In the genomic region with DNA sequence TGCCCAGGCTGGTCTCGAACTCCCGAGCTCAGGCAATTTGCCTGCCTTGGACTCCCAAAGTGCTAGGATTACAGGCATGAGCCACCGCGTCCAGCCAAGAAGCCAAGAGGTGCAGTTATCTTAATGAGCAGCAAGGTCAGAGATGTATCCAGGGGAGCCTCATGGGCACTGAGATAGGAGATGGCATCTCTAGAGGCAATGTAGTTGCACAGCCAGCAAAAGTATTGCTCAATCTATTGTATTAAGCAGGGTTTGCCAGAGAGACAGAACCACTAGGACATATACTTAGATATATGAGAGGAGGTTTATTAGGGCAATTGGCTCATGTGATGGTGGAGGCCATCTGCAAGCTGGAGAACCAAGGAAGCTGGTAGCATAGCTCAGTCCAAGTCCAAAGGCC, we compare ENCODE assay signal across 27 cellular contexts. TPM values are rescaled to one million over a fixed set of nuclear protein-coding genes. Genes with fewer than 3 reads are reported as not detected.
A peak's percentile ranks its signal among the peaks of the same experiment; 100 is the strongest.
DNase-seq lines count a peak whose midpoint lies in the region; ATAC-seq, FAIRE-seq and TF ChIP-seq lines count a peak whose summit lies in the region.
"Had no signal": no experiment of that assay in that cellular context is flagged by ENCODE, and none has a peak within 500 bp of the region (broad histone marks: within the 10 kb centered on the region; RNA-seq: fewer than 3 reads in every experiment).

No MANE protein-coding gene starts in this region.

- no peak for TF ChIP-seq POLR2A in prostate gland (IDR thresholded peaks at IDR 0.05)

- DNase-seq in NOMO-1 (lab: John Stamatoyannopoulos, UW; ENCODE audit: unreplicated experiment in 2 of 2): peak; percentile 34 to 39
- DNase-seq in NOMO-1 treated with dmso at 0.1 percent for 144 hours (lab: John Stamatoyannopoulos, UW; ENCODE audit: unreplicated experiment): no peak
- DNase-seq in stimulated activated naive CD8-positive, alpha-beta T cell treated with anti-CD3 and anti-CD28 coated beads, Interleukin-15, amount 100 ng/mL, for 72 hours: no peak
- no peak for DNase-seq in stimulated activated naive CD8-positive, alpha-beta T cell treated with anti-CD3 and anti-CD28 coated beads, Interleukin-15, Interleukin-2, amounts not matched to agents 100 U/mL and 50 U/mL, for 24 hours
- no peak for DNase-seq in astrocyte (ENCODE audit: low read depth)
- no peak for DNase-seq in stimulated activated naive B cell treated with anti-CD40 and anti-IgM and Interleukin-4, amounts not matched to agents 10 μg/mL and 1 μg/mL and 100 μg/mL, for 72 hours
- DNase-seq in prostate gland (ENCODE audit: low spot score): no peak
- no peak for DNase-seq in GM13976 (ENCODE audit: low spot score)
- DNase-seq: 8988T; C1 segment of cervical spinal cord; Calu3; CD8-positive, alpha-beta memory T cell; DMS153; GOT3; HCEC 1CT; Karpas-422; NCI-H1105; NCI-H146; NCI-H2029; NCI-H345; NCI-H524; NCI-H774; NK-92 treated with Interleukin-12 subunit alpha and Interleukin-12 subunit beta, amount 100 ng/mL, for 24 hours had no signal

- no peaks in the 10 kb centered on the region for H3K9me3 ChIP-seq in astrocyte (ENCODE audit: insufficient read depth, low read depth, low read length)
- H3K9me3 ChIP-seq in prostate gland: no peaks in the 10 kb centered on the region

- H3K4me3 ChIP-seq in astrocyte (ENCODE audit: insufficient read depth, low read depth, low read length) (no peak overlapping the region), prostate gland (no peak overlapping the region)

- no peak for FAIRE-seq in astrocyte (lab: Jason Lieb, UNC)
- FAIRE-seq: GM12892, GM18507, HTR-8/SVneo had no signal

- H3K27me3 Mint-ChIP-seq in stimulated activated naive CD8-positive, alpha-beta T cell treated with anti-CD3 and anti-CD28 coated beads, Interleukin-15, amount 100 ng/mL, for 72 hours: no peaks in the 10 kb centered on the region
- H3K27me3 Mint-ChIP-seq in astrocyte (ENCODE audit: low read depth, unreplicated experiment): peaks cover 23% of the 10 kb centered on the region
- H3K27me3 Mint-ChIP-seq in stimulated activated naive B cell treated with anti-CD40 and anti-IgM and Interleukin-4, amounts not matched to agents 10 μg/mL and 1 μg/mL and 100 μg/mL, for 72 hours: peaks cover 0 to 3% of the 10 kb centered on the region in 2 donors
- H3K27me3 Mint-ChIP-seq: CD8-positive, alpha-beta memory T cell; IgD-negative memory B cell had no signal

- H3K4me1 ChIP-seq in astrocyte (ENCODE audit: insufficient read depth, low read length): no peaks in the 10 kb centered on the region
- no peaks in the 10 kb centered on the region for H3K4me1 ChIP-seq in prostate gland (replicated peaks)

- H3K9ac ChIP-seq in astrocyte (ENCODE audit: low read length): no peak overlapping the region

- H2AFZ ChIP-seq in astrocyte (ENCODE audit: low read depth, low read length): no peak overlapping the region

- peak; percentile 16 for ATAC-seq in stimulated activated naive CD8-positive, alpha-beta T cell treated with anti-CD3 and anti-CD28 coated beads, Interleukin-15, amount 100 ng/mL, for 72 hours
- no peak for ATAC-seq in stimulated activated naive CD8-positive, alpha-beta T cell treated with anti-CD3 and anti-CD28 coated beads, Interleukin-15, Interleukin-2, amounts not matched to agents 100 U/mL and 50 U/mL, for 24 hours
- ATAC-seq in stimulated activated naive B cell treated with anti-CD40 and anti-IgM and Interleukin-4, amounts not matched to agents 10 μg/mL and 1 μg/mL and 100 μg/mL, for 72 hours (replicated peaks): no peak

- WGBS in prostate gland: 90% methylated on average over 4 of the region's 4 CpGs

- no peaks in the 10 kb centered on the region for H3K9me3 Mint-ChIP-seq in stimulated activated naive CD8-positive, alpha-beta T cell treated with anti-CD3 and anti-CD28 coated beads, Interleukin-15, amount 100 ng/mL, for 72 hours
- peaks cover 1% of the 10 kb centered on the region for H3K9me3 Mint-ChIP-seq in astrocyte (ENCODE audit: unreplicated experiment)
- no peaks in the 10 kb centered on the region for H3K9me3 Mint-ChIP-seq in stimulated activated naive B cell treated with anti-CD40 and anti-IgM and Interleukin-4, amounts not matched to agents 10 μg/mL and 1 μg/mL and 100 μg/mL, for 72 hours
- H3K9me3 Mint-ChIP-seq: CD8-positive, alpha-beta memory T cell; IgD-negative memory B cell had no signal

- no peaks in the 10 kb centered on the region for H4K20me1 ChIP-seq in astrocyte (ENCODE audit: insufficient read depth, low read length)

- intact Hi-C loops in prostate gland (cut with DNase I): no loop called here

- H3K27ac Mint-ChIP-seq in stimulated activated naive CD8-positive, alpha-beta T cell treated with anti-CD3 and anti-CD28 coated beads, Interleukin-15, amount 100 ng/mL, for 72 hours: peak overlapping the region in 1 of 2 donors; percentile 72
- H3K27ac Mint-ChIP-seq in astrocyte (ENCODE audit: unreplicated experiment): peak overlapping the region; percentile 24
- H3K27ac Mint-ChIP-seq in stimulated activated naive B cell treated with anti-CD40 and anti-IgM and Interleukin-4, amounts not matched to agents 10 μg/mL and 1 μg/mL and 100 μg/mL, for 72 hours: peak overlapping the region; percentile 28
- H3K27ac Mint-ChIP-seq: IgD-negative memory B cell had no signal

- H3K4me3 Mint-ChIP-seq in stimulated activated naive CD8-positive, alpha-beta T cell treated with anti-CD3 and anti-CD28 coated beads, Interleukin-15, amount 100 ng/mL, for 72 hours: no peak overlapping the region
- H3K4me3 Mint-ChIP-seq in astrocyte (ENCODE audit: unreplicated experiment): no peak overlapping the region
- no peak overlapping the region for H3K4me3 Mint-ChIP-seq in stimulated activated naive B cell treated with anti-CD40 and anti-IgM and Interleukin-4, amounts not matched to agents 10 μg/mL and 1 μg/mL and 100 μg/mL, for 72 hours
- H3K4me3 Mint-ChIP-seq: CD8-positive, alpha-beta memory T cell; IgD-negative memory B cell had no signal

- TF ChIP-seq CTCF in astrocyte (IDR thresholded peaks at IDR 0.05; ENCODE audit: insufficient read depth, low read depth, low read length) (no peak), prostate gland (IDR thresholded peaks at IDR 0.05) (no peak), GM13976 (IDR thresholded peaks at IDR 0.05; ENCODE audit: borderline replicate concordance, control extremely low read depth, extremely low read depth, insufficient read depth, missing control alignments) (no peak)

- peaks cover 2% of the 10 kb centered on the region for H3K79me2 ChIP-seq in astrocyte (ENCODE audit: insufficient read depth, low read length)

- no peak overlapping the region for H3K27ac ChIP-seq in astrocyte (ENCODE audit: low read depth, low read length)
- H3K27ac ChIP-seq in prostate gland: no peak overlapping the region

- H3K27me3 ChIP-seq in astrocyte (ENCODE audit: insufficient read depth, low read length) (peaks cover 6% of the 10 kb centered on the region), prostate gland (replicated peaks; ENCODE audit: insufficient read depth) (no peaks in the 10 kb centered on the region)

- peaks cover 1% of the 10 kb centered on the region for H3K4me1 Mint-ChIP-seq in stimulated activated naive CD8-positive, alpha-beta T cell treated with anti-CD3 and anti-CD28 coated beads, Interleukin-15, amount 100 ng/mL, for 72 hours
- no peaks in the 10 kb centered on the region for H3K4me1 Mint-ChIP-seq in astrocyte (ENCODE audit: low read depth, unreplicated experiment)
- H3K4me1 Mint-ChIP-seq in stimulated activated naive B cell treated with anti-CD40 and anti-IgM and Interleukin-4, amounts not matched to agents 10 μg/mL and 1 μg/mL and 100 μg/mL, for 72 hours: peaks cover 0 to 3% of the 10 kb centered on the region in 2 donors
- H3K4me1 Mint-ChIP-seq: IgD-negative memory B cell had no signal

- in situ Hi-C loops in GM13976 (cut with MboI; ENCODE audit: low sequenced_read_pairs, unreplicated experiment): no loop called here

- no peaks in the 10 kb centered on the region for H3K36me3 ChIP-seq in astrocyte (ENCODE audit: insufficient read depth, low read length)
- H3K36me3 ChIP-seq in prostate gland: no peaks in the 10 kb centered on the region

- H3K36me3 Mint-ChIP-seq in astrocyte (ENCODE audit: low read depth, unreplicated experiment): no peaks in the 10 kb centered on the region
- peaks cover 14 to 33% of the 10 kb centered on the region in 2 donors for H3K36me3 Mint-ChIP-seq in stimulated activated naive B cell treated with anti-CD40 and anti-IgM and Interleukin-4, amounts not matched to agents 10 μg/mL and 1 μg/mL and 100 μg/mL, for 72 hours

- no peak overlapping the region for H3K4me2 ChIP-seq in astrocyte (ENCODE audit: low read length)

RNA-seq across cellular contexts. Expression of gene VPS26A, which starts 16.3 kb away (rescaled TPM):
- total RNA-seq in astrocyte: 51.8 and 61.6 TPM in 2 replicates
- 10 to 100 TPM; 28.5 to 38.0 TPM for total RNA-seq in prostate gland

RNA-seq across cellular contexts. Expression of gene SRGN, which starts 19.8 kb away (rescaled TPM):
- 0.30 TPM in 1 of 2 replicates, not detected in the other for total RNA-seq in astrocyte
- 10 to 100 TPM; 29.1 to 44.3 TPM for total RNA-seq in prostate gland
- total RNA-seq: Calu3 had no signal

Comparison
In these comparisons a context has a peak if more than half of its experiments do, and no peak if none do; other contexts are left out.
1. DNase-seq: peak in NOMO-1 (2 of 2); none in NOMO-1 treated with dmso at 0.1 percent for 144 hours (single experiment), stimulated activated naive CD8-positive, alpha-beta T cell treated with anti-CD3 and anti-CD28 coated beads, Interleukin-15, amount 100 ng/mL, for 72 hours (0 of 2), stimulated activated naive CD8-positive, alpha-beta T cell treated with anti-CD3 and anti-CD28 coated beads, Interleukin-15, Interleukin-2, amounts not matched to agents 100 U/mL and 50 U/mL, for 24 hours (single experiment), astrocyte (single experiment), stimulated activated naive B cell treated with anti-CD40 and anti-IgM and Interleukin-4, amounts not matched to agents 10 μg/mL and 1 μg/mL and 100 μg/mL, for 72 hours (single experiment), prostate gland (single experiment) and GM13976 (single experiment).
2. RNA of gene SRGN, which starts 19.8 kb away (total RNA-seq): 29.1 to 44.3 TPM in prostate gland; 0.30 TPM in astrocyte; every median in the first group is over 10 times any median in the second.